Comparison of ENCODE assay signal across 14 cellular contexts in the genomic region with DNA sequence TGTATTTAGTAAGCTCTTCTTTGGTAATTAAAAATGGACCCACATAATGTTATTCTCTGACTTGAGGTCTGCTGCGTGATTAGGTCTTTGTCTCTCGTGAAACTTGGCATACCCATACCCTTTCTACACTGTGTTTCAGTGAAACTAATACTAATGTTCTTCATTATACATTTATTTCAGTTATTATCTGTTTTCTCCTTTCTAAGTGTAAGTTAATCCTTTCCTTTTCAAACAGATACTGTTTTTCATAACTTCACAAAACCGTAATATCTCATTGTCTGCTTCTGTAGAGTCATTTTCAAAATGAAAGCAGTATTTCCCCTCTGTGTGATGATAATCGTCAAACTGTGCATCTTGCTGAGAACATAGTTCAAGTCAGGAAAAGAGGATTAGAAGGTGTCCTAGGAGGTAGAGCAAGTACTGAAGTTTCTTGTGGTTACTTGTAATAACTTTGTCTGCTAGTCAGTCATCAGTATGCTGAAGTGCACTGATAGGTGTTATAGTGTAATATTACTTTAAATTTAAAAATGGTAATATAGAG. TPM values are rescaled to one million over a fixed set of nuclear protein-coding genes. Genes with fewer than 3 reads are reported as not detected.
DNase-seq lines count a peak whose midpoint lies in the region; ATAC-seq, FAIRE-seq and TF ChIP-seq lines count a peak whose summit lies in the region.
"Had no signal": no experiment of that assay in that cellular context is flagged by ENCODE, and none has a peak within 500 bp of the region (broad histone marks: within the 10 kb centered on the region; RNA-seq: fewer than 3 reads in every experiment).

No MANE protein-coding gene starts in this region.

- FAIRE-seq in GM12892 (lab: Jason Lieb, UNC) = peak; percentile 61
- FAIRE-seq: bronchial epithelial cell had no signal

- peak overlapping the region; percentile 50 for H3K4me3 Mint-ChIP-seq in activated naive CD8-positive, alpha-beta T cell treated with anti-CD3 and anti-CD28 coated beads, Interleukin-2, amount 10 ng/mL, durations not matched to agents 7 days and 5 days
- H3K4me3 Mint-ChIP-seq: HFFc6 had no signal

- H3K4me1 Mint-ChIP-seq in activated naive CD8-positive, alpha-beta T cell treated with anti-CD3 and anti-CD28 coated beads, Interleukin-2, amount 10 ng/mL, durations not matched to agents 7 days and 5 days = peaks cover 38% of the 10 kb centered on the region

- peaks cover 43% of the 10 kb centered on the region for H3K36me3 Mint-ChIP-seq in activated naive CD8-positive, alpha-beta T cell treated with anti-CD3 and anti-CD28 coated beads, Interleukin-2, amount 10 ng/mL, durations not matched to agents 7 days and 5 days

- DNase-seq in GM12892 (ENCODE audit: insufficient read length) = no peak
- no peak for DNase-seq in activated naive CD8-positive, alpha-beta T cell treated with anti-CD3 and anti-CD28 coated beads, Interleukin-2, amount 10 ng/mL, durations not matched to agents 7 days and 5 days
- no peak for DNase-seq in SKM-1 treated with dmso at 0.1 percent for 144 hours (lab: John Stamatoyannopoulos, UW; ENCODE audit: unreplicated experiment)
- no peak for DNase-seq in medulla oblongata (ENCODE audit: extremely low spot score)
- DNase-seq in GM13977 (ENCODE audit: low spot score) = no peak
- DNase-seq: GDM1, head of caudate nucleus, HFFc6, left ventricle myocardium inferior, NCI-H510A treated with DMSO at 0.1 percent for 48 hours had no signal

- H3K27me3 Mint-ChIP-seq in activated naive CD8-positive, alpha-beta T cell treated with anti-CD3 and anti-CD28 coated beads, Interleukin-2, amount 10 ng/mL, durations not matched to agents 7 days and 5 days = no peaks in the 10 kb centered on the region

- in situ Hi-C loops in GM13977 (cut with MboI; ENCODE audit: low pct_unique_long_range_greater_than_20kb, low sequenced_read_pairs, unreplicated experiment) = no loop called here

- POLR2A ChIA-PET in activated naive CD8-positive, alpha-beta T cell treated with anti-CD3 and anti-CD28 coated beads, Interleukin-2, amount 10 ng/mL, durations not matched to agents 7 days and 5 days (lab: Charles Lee) = no interaction called here

- H3K27ac Mint-ChIP-seq in activated naive CD8-positive, alpha-beta T cell treated with anti-CD3 and anti-CD28 coated beads, Interleukin-2, amount 10 ng/mL, durations not matched to agents 7 days and 5 days = peak overlapping the region; percentile 69
- H3K27ac Mint-ChIP-seq: HFFc6 had no signal

- no peaks in the 10 kb centered on the region for H3K9me3 Mint-ChIP-seq in activated naive CD8-positive, alpha-beta T cell treated with anti-CD3 and anti-CD28 coated beads, Interleukin-2, amount 10 ng/mL, durations not matched to agents 7 days and 5 days
- H3K9me3 Mint-ChIP-seq: HFFc6 had no signal

- TF ChIP-seq CTCF in GM13977 (IDR thresholded peaks at IDR 0.05; ENCODE audit: extremely low read depth, insufficient read depth, missing control alignments) = no peak

- no peak for TF ChIP-seq POLR2A in GM12892 (IDR thresholded peaks at IDR 0.05; ENCODE audit: low read depth, low read length)

- peak; percentile 24 for ATAC-seq in GM19468 (IDR thresholded peaks at IDR 0.05; ENCODE audit: extremely low read depth, unreplicated experiment)
- peak; percentile 69 for ATAC-seq in HG03439 (IDR thresholded peaks at IDR 0.05; ENCODE audit: unreplicated experiment)
- ATAC-seq in activated naive CD8-positive, alpha-beta T cell treated with anti-CD3 and anti-CD28 coated beads, Interleukin-2, amount 10 ng/mL, durations not matched to agents 7 days and 5 days (ENCODE audit: low read depth) = no peak
- no peak for ATAC-seq in HG03045 (IDR thresholded peaks at IDR 0.05; ENCODE audit: unreplicated experiment)

RNA-seq across cellular contexts. Expression of a gene that starts 15.9 kb away (rescaled TPM):
- polyA plus RNA-seq in GM12892 (2012; ENCODE audit: missing spikeins) = 17.3 TPM
- total RNA-seq in activated naive CD8-positive, alpha-beta T cell treated with anti-CD3 and anti-CD28 coated beads, Interleukin-2, amount 10 ng/mL, durations not matched to agents 7 days and 5 days = 10 to 100 TPM; 26.7 to 28.4 TPM

RNA-seq across cellular contexts. Expression of a gene that starts 48.1 kb away (rescaled TPM):
- polyA plus RNA-seq in GM12892 (2012; ENCODE audit: missing spikeins) = 63.0 TPM
- 10 to 100 TPM; 82.1 to 86.8 TPM for total RNA-seq in activated naive CD8-positive, alpha-beta T cell treated with anti-CD3 and anti-CD28 coated beads, Interleukin-2, amount 10 ng/mL, durations not matched to agents 7 days and 5 days

RNA-seq across cellular contexts. Expression of a gene that starts 48.2 kb away (rescaled TPM):
- 24.0 TPM for polyA plus RNA-seq in GM12892 (2012; ENCODE audit: missing spikeins)
- 10 to 100 TPM; 33.2 to 38.1 TPM for total RNA-seq in activated naive CD8-positive, alpha-beta T cell treated with anti-CD3 and anti-CD28 coated beads, Interleukin-2, amount 10 ng/mL, durations not matched to agents 7 days and 5 days

Comparison
In these comparisons a context has a peak if more than half of its experiments do, and no peak if none do; other contexts are left out.
1. ATAC-seq: peak in GM19468 (single experiment) and HG03439 (single experiment); none in activated naive CD8-positive, alpha-beta T cell treated with anti-CD3 and anti-CD28 coated beads, Interleukin-2, amount 10 ng/mL, durations not matched to agents 7 days and 5 days (single experiment) and HG03045 (single experiment).